In the genomic region with DNA sequence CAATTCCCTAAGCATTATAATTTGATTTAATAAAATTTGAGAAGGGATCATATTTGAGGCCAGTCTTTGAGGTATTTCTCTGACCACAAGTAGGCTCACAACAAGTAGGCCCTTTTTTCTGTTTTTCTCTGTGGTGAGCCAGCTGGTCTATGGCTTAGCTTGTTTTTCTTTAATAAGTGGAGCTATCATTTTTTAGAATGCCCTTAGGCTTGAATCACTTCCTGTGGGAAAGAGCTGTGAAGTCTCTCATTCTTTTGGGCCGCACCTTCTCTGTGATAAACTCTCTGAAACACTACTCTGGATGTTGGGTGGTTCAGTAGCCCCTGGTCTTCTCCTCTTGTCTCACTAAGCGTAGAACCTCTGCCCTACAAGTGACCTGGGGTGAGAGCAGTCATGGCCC, we compare ENCODE assay signal across 18 cellular contexts.
DNase-seq lines count a peak whose midpoint lies in the region; ATAC-seq and TF ChIP-seq lines count a peak whose summit lies in the region.
"Had no signal": no experiment of that assay in that cellular context is flagged by ENCODE, and none has a peak within 500 bp of the region (broad histone marks: within the 10 kb centered on the region; RNA-seq: fewer than 3 reads in every experiment).

No MANE protein-coding gene starts in this region.

- H3K79me2 ChIP-seq in smooth muscle cell (ENCODE audit: low read depth): no peaks in the 10 kb centered on the region

- no peaks in the 10 kb centered on the region for H3K36me3 Mint-ChIP-seq in activated T-cell treated with anti-CD3 and anti-CD28 coated beads, Interleukin-2, amount 50 U/mL, for 4 hours (ENCODE audit: insufficient read depth)

- no peak overlapping the region for H3K9ac ChIP-seq in smooth muscle cell (ENCODE audit: low read depth)

- H3K4me1 Mint-ChIP-seq in activated T-cell treated with anti-CD3 and anti-CD28 coated beads, Interleukin-2, amount 50 U/mL, for 4 hours (ENCODE audit: low read depth): no peaks in the 10 kb centered on the region
- H3K4me1 Mint-ChIP-seq: endodermal cell had no signal

- peak overlapping the region; percentile 76 for H3K4me2 ChIP-seq in smooth muscle cell

- TF ChIP-seq CTCF in fibroblast of pulmonary artery (IDR thresholded peaks at IDR 0.05; ENCODE audit: low read length, missing control alignments) (no peak), smooth muscle cell (IDR thresholded peaks at IDR 0.05; ENCODE audit: borderline replicate concordance, insufficient read depth, poor library complexity, severe bottlenecking) (no peak)

- H3K4me3 Mint-ChIP-seq in activated T-cell treated with anti-CD3 and anti-CD28 coated beads, Interleukin-2, amount 50 U/mL, for 4 hours: no peak overlapping the region
- H3K4me3 Mint-ChIP-seq: activated CD8-positive, alpha-beta T cell treated with anti-CD3 and anti-CD28 coated beads for 36 hours; activated T-cell treated with anti-CD3 and anti-CD28 coated beads, Interleukin-2, amount 50 U/mL, for 72 hours; endodermal cell had no signal

- no peak overlapping the region for H2AFZ ChIP-seq in smooth muscle cell (ENCODE audit: low read depth)

- no peaks in the 10 kb centered on the region for H3K9me3 ChIP-seq in smooth muscle cell (replicated peaks; ENCODE audit: low read depth)
- H3K9me3 ChIP-seq: mucosa of descending colon, right lobe of liver had no signal

- H4K20me1 ChIP-seq in smooth muscle cell (ENCODE audit: low read depth): no peaks in the 10 kb centered on the region

- peaks cover 6% of the 10 kb centered on the region for H3K9me3 Mint-ChIP-seq in activated T-cell treated with anti-CD3 and anti-CD28 coated beads, Interleukin-2, amount 50 U/mL, for 4 hours

- peaks cover 2% of the 10 kb centered on the region for H3F3A ChIP-seq in smooth muscle cell (ENCODE audit: low read depth)

- no peaks in the 10 kb centered on the region for H3K36me3 ChIP-seq in smooth muscle cell (ENCODE audit: low read depth)
- H3K36me3 ChIP-seq: right lobe of liver had no signal

- peaks cover 12% of the 10 kb centered on the region for H3K27me3 Mint-ChIP-seq in activated T-cell treated with anti-CD3 and anti-CD28 coated beads, Interleukin-2, amount 50 U/mL, for 4 hours (ENCODE audit: low read depth)

- H3K4me3 ChIP-seq in fibroblast of pulmonary artery (replicated peaks; ENCODE audit: low read depth, low read length) (no peak overlapping the region), smooth muscle cell (no peak overlapping the region)
- H3K4me3 ChIP-seq: mucosa of descending colon, right lobe of liver had no signal

- H3K4me1 ChIP-seq in smooth muscle cell (ENCODE audit: low read depth): no peaks in the 10 kb centered on the region
- H3K4me1 ChIP-seq: right lobe of liver had no signal

- H3K27me3 ChIP-seq in smooth muscle cell (ENCODE audit: low read depth): no peaks in the 10 kb centered on the region
- H3K27me3 ChIP-seq: right lobe of liver had no signal

- H3K27ac ChIP-seq in smooth muscle cell (ENCODE audit: low read depth): peak overlapping the region; percentile 60
- H3K27ac ChIP-seq: HL-60, right lobe of liver had no signal

- in situ Hi-C loops in SK-MEL-5 (cut with HindIII; ENCODE audit: low pct_unique_long_range_greater_than_20kb, low sequenced_read_pairs): no loop called here

- ATAC-seq in activated T-cell treated with anti-CD3 and anti-CD28 coated beads, Interleukin-2, amount 50 U/mL, for 4 hours: no peak
- ATAC-seq: activated CD8-positive, alpha-beta T cell treated with anti-CD3 and anti-CD28 coated beads for 36 hours; activated T-cell treated with anti-CD3 and anti-CD28 coated beads, Interleukin-2, amount 50 U/mL, for 72 hours; left colon; mucosa of descending colon; right lobe of liver had no signal

- peak; percentile 13 for DNase-seq in HPDE6-E6E7 (ENCODE audit: extremely low spot score)
- DNase-seq in SK-MEL-5 (ENCODE audit: low read depth, low spot score): peak; percentile 83
- DNase-seq in fibroblast of pulmonary artery (ENCODE audit: low read depth): peak; percentile 8
- no peak for DNase-seq in smooth muscle cell (lab: John Stamatoyannopoulos, UW; ENCODE audit: unreplicated experiment)
- no peak for DNase-seq in SHP77 (lab: John Stamatoyannopoulos, UW)
- no peak for DNase-seq in activated gamma-delta T cell (lab: John Stamatoyannopoulos, UW)
- DNase-seq in activated T-cell treated with anti-CD3 and anti-CD28 coated beads, Interleukin-2, amount 50 U/mL, for 4 hours: no peak
- DNase-seq: activated CD8-positive, alpha-beta T cell treated with anti-CD3 and anti-CD28 coated beads for 36 hours; activated T-cell treated with anti-CD3 and anti-CD28 coated beads, Interleukin-2, amount 50 U/mL, for 72 hours; AML-193; endodermal cell; hypothalamus; left colon; mucosa of descending colon; NCI-H345; right lobe of liver; stimulated activated CD4-positive, alpha-beta T cell treated with anti-CD3 and anti-CD28 coated beads, Interleukin-1b, Interleukin-23, amount 100 ng/mL, for 48 hours had no signal

- 36% methylated on average over 2 of the region's 2 CpGs for WGBS in smooth muscle cell (ENCODE audit: low lambda C conversion rate)

Comparison
In these comparisons a context has a peak if more than half of its experiments do, and no peak if none do; other contexts are left out.
1. DNase-seq: peak in HPDE6-E6E7 (single experiment), SK-MEL-5 (single experiment) and fibroblast of pulmonary artery (single experiment); none in smooth muscle cell (single experiment), SHP77 (0 of 2), activated gamma-delta T cell (single experiment) and activated T-cell treated with anti-CD3 and anti-CD28 coated beads, Interleukin-2, amount 50 U/mL, for 4 hours (single experiment).